Comparison of ENCODE assay signal across 9 cellular contexts in the genomic region with DNA sequence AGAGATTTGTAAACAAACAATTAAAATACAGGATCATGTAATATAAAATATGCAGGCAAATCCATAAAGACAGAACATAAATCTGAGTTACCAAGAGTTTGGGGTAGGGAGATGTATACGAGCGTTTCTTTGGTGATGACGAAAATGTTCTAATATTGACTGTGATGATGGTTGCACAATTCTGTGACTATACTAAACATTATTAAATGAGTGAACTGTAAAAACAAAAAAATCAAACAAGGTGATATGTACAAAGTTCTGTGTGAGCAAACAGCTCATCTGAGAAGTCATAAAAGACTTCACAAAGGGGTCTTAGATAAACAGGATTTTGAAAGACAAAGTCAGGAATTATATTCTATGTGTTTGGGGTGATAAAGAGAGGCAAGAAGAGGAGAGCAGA.
"Had no signal": no experiment of that assay in that cellular context is flagged by ENCODE, and none has a peak within 500 bp of the region (broad histone marks: within the 10 kb centered on the region; RNA-seq: fewer than 3 reads in every experiment).

No MANE protein-coding gene starts in this region.

- H3K9ac ChIP-seq: GM23248 had no signal

- H3K36me3 ChIP-seq: HAP-1 had no signal

- DNase-seq: GM23248, GOT3, H7, HFFc6, IMR-90 had no signal

- H3K9me3 ChIP-seq: HAP-1 had no signal

- FAIRE-seq: K562 had no signal

- H3K27ac ChIP-seq: GM23248, HL-60 had no signal

- H3K27ac Mint-ChIP-seq: HFFc6 had no signal

- ATAC-seq: HCT116, K562 had no signal

- H3K4me3 ChIP-seq: GM23248, HAP-1, K562 had no signal

- H3K9me3 Mint-ChIP-seq: HFFc6 had no signal

- H2AFZ ChIP-seq: GM23248 had no signal

- H3K4me3 Mint-ChIP-seq: HFFc6 had no signal
